In genomic region chr17:7014995-7015586, GRCh38 we compare ENCODE assay signal across 8 cellular contexts. TPM values are rescaled to one million over a fixed set of nuclear protein-coding genes. Genes with fewer than 3 reads are reported as not detected.
DNase-seq lines count a peak whose midpoint lies in the region; ATAC-seq and TF ChIP-seq lines count a peak whose summit lies in the region.

No MANE protein-coding gene starts in this region.

- no peaks in the 10 kb centered on the region for H3K9me3 ChIP-seq in ES-I3 (ENCODE audit: control insufficient read depth, insufficient read depth, low read length)

- ATAC-seq in foreskin keratinocyte (peak; percentile 31), esophagus mucosa (no peak)

- H3K27ac ChIP-seq in foreskin keratinocyte = peak overlapping the region; percentile 100

- H3K9ac ChIP-seq in ES-I3 (ENCODE audit: low read depth, low read length) = peak overlapping the region; percentile 90

- H3K36me3 ChIP-seq in ES-I3 (ENCODE audit: insufficient read depth, low read length) (no peaks in the 10 kb centered on the region), H7 (replicated peaks; ENCODE audit: control insufficient read depth, insufficient read depth, low read length) (peaks cover 3% of the 10 kb centered on the region)

- H3K4me3 ChIP-seq in H7 (ENCODE audit: insufficient read depth, low read depth, low read length) (peak overlapping the region; percentile 84), skeletal muscle cell (ENCODE audit: low read depth, low read length) (peak overlapping the region; percentile 96)

- H3K27me3 ChIP-seq in H7 (ENCODE audit: control insufficient read depth, insufficient read depth, low read length) = no peaks in the 10 kb centered on the region
- H3K27me3 ChIP-seq in foreskin keratinocyte = no peaks in the 10 kb centered on the region

- DNase-seq in H7 (no peak), activated T-helper 1 cell treated with Interleukin-2 at 50 U/mL for 16 hours (ENCODE audit: low read depth) (peak; percentile 62), foreskin keratinocyte (peak; percentile 32 to 54), skeletal muscle cell (ENCODE audit: low read depth) (no peak), cerebellar nuclear complex (lab: John Stamatoyannopoulos, UW) (no peak)
- DNase-seq in NK-92 treated with Interleukin-12 subunit alpha and Interleukin-12 subunit beta, amount 100 ng/mL, for 24 hours (lab: John Stamatoyannopoulos, UW) = peak; percentile 32

- no peak for TF ChIP-seq CTCF in foreskin keratinocyte (conservative IDR thresholded peaks at IDR 0.05)

- H3K4me1 ChIP-seq in ES-I3 (ENCODE audit: insufficient read depth, low read length) (peaks cover under 1% of the 10 kb centered on the region), foreskin keratinocyte (no peaks in the 10 kb centered on the region)

RNA-seq across cellular contexts. Expression of gene RNASEK, which starts 2.7 kb away (rescaled TPM):
- 180 and 238 TPM in 2 replicates for total RNA-seq in H7 (2014; rRNA removed; shearing (Covaris generic))
- total RNA-seq in foreskin keratinocyte (152 and 162 TPM in 2 replicates), esophagus mucosa (126 TPM)
- 361 and 378 TPM in 2 replicates for polyA plus RNA-seq in foreskin keratinocyte

RNA-seq across cellular contexts. Expression of gene BCL6B, which starts 7.8 kb away (rescaled TPM):
- 4.9 and 8.3 TPM in 2 replicates for total RNA-seq in H7 (2014; rRNA removed; shearing (Covaris generic))
- total RNA-seq in foreskin keratinocyte = 0.07 and 0.10 TPM in 2 replicates
- 0.06 TPM in 2 replicates for polyA plus RNA-seq in foreskin keratinocyte
- total RNA-seq in esophagus mucosa = 3.7 TPM

RNA-seq across cellular contexts. Expression of gene ALOX12, which starts 19.2 kb away (rescaled TPM):
- 0.35 and 0.63 TPM in 2 replicates for total RNA-seq in H7 (2014; rRNA removed; shearing (Covaris generic))
- total RNA-seq in foreskin keratinocyte = 0.28 and 0.34 TPM in 2 replicates
- 0.18 and 0.47 TPM in 2 replicates for polyA plus RNA-seq in foreskin keratinocyte
- total RNA-seq in esophagus mucosa = 16.9 TPM

RNA-seq across cellular contexts. Expression of gene SLC16A13, which starts 20.7 kb away (rescaled TPM):
- 0.37 and 0.48 TPM in 2 replicates for total RNA-seq in H7 (2014; rRNA removed; shearing (Covaris generic))
- total RNA-seq in foreskin keratinocyte (4.3 and 6.7 TPM in 2 replicates), esophagus mucosa (11.8 TPM)
- polyA plus RNA-seq in foreskin keratinocyte = 6.9 and 10.2 TPM in 2 replicates

RNA-seq across cellular contexts. Expression of gene SLC16A11, which starts 28.8 kb away (rescaled TPM):
- total RNA-seq in H7 (2014; rRNA removed; shearing (Covaris generic)) = 0.24 and 0.37 TPM in 2 replicates
- total RNA-seq in foreskin keratinocyte (0.21 and 0.24 TPM in 2 replicates), esophagus mucosa (0.60 TPM)
- 0.30 and 0.65 TPM in 2 replicates for polyA plus RNA-seq in foreskin keratinocyte

Comparison
In these comparisons a context has a peak if more than half of its experiments do, and no peak if none do; other contexts are left out.
1. DNase-seq: peak in NK-92 treated with Interleukin-12 subunit alpha and Interleukin-12 subunit beta, amount 100 ng/mL, for 24 hours (single experiment), activated T-helper 1 cell treated with Interleukin-2 at 50 U/mL for 16 hours (single experiment) and foreskin keratinocyte (2 of 2); none in H7 (single experiment), skeletal muscle cell (single experiment) and cerebellar nuclear complex (0 of 2).
2. RNA of gene ALOX12, which starts 19.2 kb away (total RNA-seq): 16.9 TPM in esophagus mucosa (single experiment); 0.35 to 0.63 TPM in H7 and 0.28 to 0.34 TPM in foreskin keratinocyte; every median in the first group is over 10 times any median in the second.